18 cellular contexts compared by ENCODE assay signal in the genomic region with DNA sequence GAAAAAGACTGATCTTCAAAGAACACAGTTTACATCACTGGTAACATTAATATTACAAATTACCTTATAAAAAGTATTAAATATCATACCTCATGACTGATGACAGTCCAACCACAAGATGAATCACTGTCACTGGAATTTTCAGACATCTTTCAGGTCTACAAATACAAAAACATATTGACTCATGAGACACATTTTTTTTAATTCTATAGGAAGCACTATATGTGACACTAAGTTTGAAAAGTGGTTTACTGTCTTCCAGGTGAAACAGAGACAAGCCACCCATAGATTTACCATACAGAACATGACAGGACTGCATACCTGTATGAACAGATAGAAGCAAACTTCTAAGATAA. TPM values are rescaled to one million over a fixed set of nuclear protein-coding genes. Genes with fewer than 3 reads are reported as not detected.
DNase-seq lines count a peak whose midpoint lies in the region; ATAC-seq, FAIRE-seq and TF ChIP-seq lines count a peak whose summit lies in the region.
"Had no signal": no experiment of that assay in that cellular context is flagged by ENCODE, and none has a peak within 500 bp of the region (broad histone marks: within the 10 kb centered on the region; RNA-seq: fewer than 3 reads in every experiment).

No MANE protein-coding gene starts in this region.

- H3K4me1 ChIP-seq in CD4-positive, CD25-positive, alpha-beta regulatory T cell (ENCODE audit: control insufficient read depth, insufficient read depth, low read length, poor library complexity, severe bottlenecking), result no peaks in the 10 kb centered on the region
- H3K4me1 ChIP-seq in mesenchymal stem cell (ENCODE audit: control insufficient read depth, insufficient read depth, low read depth, low read length), result no peaks in the 10 kb centered on the region
- no peaks in the 10 kb centered on the region for H3K4me1 ChIP-seq in sigmoid colon
- H3K4me1 ChIP-seq: ascending aorta, BE2C had no signal

- TF ChIP-seq POLR2A in GM12891 (IDR thresholded peaks at IDR 0.05; ENCODE audit: low read depth, low read length), result no peak
- no peak for TF ChIP-seq POLR2A in sigmoid colon (IDR thresholded peaks at IDR 0.05)

- no peak overlapping the region for H3K23ac ChIP-seq in mesenchymal stem cell (ENCODE audit: low read length in 2 of 2)

- FAIRE-seq in HTR-8/SVneo (lab: Jason Lieb, UNC), result no peak
- no peak for FAIRE-seq in GM12891 (lab: Jason Lieb, UNC)
- FAIRE-seq: GM12878 had no signal

- H3K36me3 Mint-ChIP-seq in CD4-positive, CD25-positive, alpha-beta regulatory T cell, result peaks cover 25% of the 10 kb centered on the region

- H2AFZ ChIP-seq in mesenchymal stem cell (ENCODE audit: low read depth, low read length), result no peak overlapping the region

- H2BK12ac ChIP-seq in mesenchymal stem cell (ENCODE audit: low read length in 2 of 2), result no peak overlapping the region

- H3K27me3 Mint-ChIP-seq in CD4-positive, CD25-positive, alpha-beta regulatory T cell, result no peaks in the 10 kb centered on the region

- peaks cover 21% of the 10 kb centered on the region for H3K36me3 ChIP-seq in CD4-positive, CD25-positive, alpha-beta regulatory T cell (ENCODE audit: control insufficient read depth, insufficient read depth, low read length)
- peaks cover 2 to 30% of the 10 kb centered on the region in 2 experiments for H3K36me3 ChIP-seq in mesenchymal stem cell (ENCODE audit: control insufficient read depth in 1 of 2, insufficient read depth in 2 of 2, low read depth in 1 of 2, low read length in 2 of 2)
- peaks cover 0 to 37% (median 4%) of the 10 kb centered on the region in 4 donors for H3K36me3 ChIP-seq in sigmoid colon
- H3K36me3 ChIP-seq: BE2C had no signal

- H3K14ac ChIP-seq in mesenchymal stem cell (ENCODE audit: low read length in 2 of 2), result no peak overlapping the region

- no peak for TF ChIP-seq EP300 in sigmoid colon (IDR thresholded peaks at IDR 0.05)

- H3K9ac ChIP-seq in mesenchymal stem cell (ENCODE audit: low read length), result peak overlapping the region; percentile 57

- H3K4me1 Mint-ChIP-seq in CD4-positive, CD25-positive, alpha-beta regulatory T cell, result peaks cover 14 to 21% (median 18%) of the 10 kb centered on the region in 4 donors

- peaks cover 17% of the 10 kb centered on the region for H3K79me1 ChIP-seq in mesenchymal stem cell (replicated peaks; ENCODE audit: low read length, poor library complexity, severe bottlenecking)

- H4K8ac ChIP-seq in mesenchymal stem cell (ENCODE audit: low read length), result no peak overlapping the region

- peak overlapping the region; percentile 31 to 92 (median 37) for H3K27ac Mint-ChIP-seq in CD4-positive, CD25-positive, alpha-beta regulatory T cell

- no peak for TF ChIP-seq CTCF in astrocyte of the spinal cord (IDR thresholded peaks at IDR 0.05; ENCODE audit: low read depth, low read length)
- TF ChIP-seq CTCF in sigmoid colon (IDR thresholded peaks at IDR 0.05), result no peak

- no peak overlapping the region for H3K27ac ChIP-seq in CD4-positive, CD25-positive, alpha-beta regulatory T cell (ENCODE audit: insufficient read depth, low read length, poor library complexity, severe bottlenecking)
- H3K27ac ChIP-seq in mesenchymal stem cell (ENCODE audit: low read length, poor library complexity, severe bottlenecking) (no peak overlapping the region), sigmoid colon (no peak overlapping the region)
- H3K27ac ChIP-seq: ascending aorta had no signal

- no peaks in the 10 kb centered on the region for H3K9me3 Mint-ChIP-seq in CD4-positive, CD25-positive, alpha-beta regulatory T cell

- H3K4me3 ChIP-seq in CD4-positive, CD25-positive, alpha-beta regulatory T cell (ENCODE audit: low read depth, low read length), result no peak overlapping the region
- H3K4me3 ChIP-seq in astrocyte of the spinal cord (ENCODE audit: low read depth, low read length), result no peak overlapping the region
- no peak overlapping the region for H3K4me3 ChIP-seq in mesenchymal stem cell (ENCODE audit: insufficient read depth in 1 of 2, low read depth in 1 of 2, low read length in 2 of 2)
- no peak overlapping the region for H3K4me3 ChIP-seq in sigmoid colon
- H3K4me3 ChIP-seq: ascending aorta, GM12878 had no signal

- no peak overlapping the region for H2BK120ac ChIP-seq in mesenchymal stem cell (ENCODE audit: low read depth, low read length)

- no peak overlapping the region for H2AK5ac ChIP-seq in mesenchymal stem cell (ENCODE audit: low read length, severe bottlenecking)

- H3K4me3 Mint-ChIP-seq in CD4-positive, CD25-positive, alpha-beta regulatory T cell, result no peak overlapping the region

- in situ Hi-C loops in astrocyte of the spinal cord (cut with HindIII; ENCODE audit: low sequenced_read_pairs), result no loop called here

- no peak overlapping the region for H4K91ac ChIP-seq in mesenchymal stem cell (ENCODE audit: low read length)

- no peaks in the 10 kb centered on the region for H3K9me3 ChIP-seq in CD4-positive, CD25-positive, alpha-beta regulatory T cell (ENCODE audit: control insufficient read depth in 2 of 2, low read length in 2 of 2)
- H3K9me3 ChIP-seq in mesenchymal stem cell (ENCODE audit: control insufficient read depth, low read length), result no peaks in the 10 kb centered on the region
- H3K9me3 ChIP-seq in sigmoid colon, result no peaks in the 10 kb centered on the region
- H3K9me3 ChIP-seq: ascending aorta, BE2C had no signal

- ATAC-seq in CD4-positive, CD25-positive, alpha-beta regulatory T cell (ENCODE audit: low read depth in 2 of 2), result no peak
- ATAC-seq in HG03354 (IDR thresholded peaks at IDR 0.05; ENCODE audit: poor library complexity, severe bottlenecking, unreplicated experiment) (no peak), HG02870 (IDR thresholded peaks at IDR 0.05; ENCODE audit: unreplicated experiment) (no peak)
- ATAC-seq: GM12878 had no signal

- no peaks in the 10 kb centered on the region for H3K27me3 ChIP-seq in CD4-positive, CD25-positive, alpha-beta regulatory T cell (ENCODE audit: control insufficient read depth, insufficient read depth, low read length)
- no peaks in the 10 kb centered on the region for H3K27me3 ChIP-seq in mesenchymal stem cell (ENCODE audit: control insufficient read depth in 1 of 2, insufficient read depth in 1 of 2, low read length in 2 of 2)
- no peaks in the 10 kb centered on the region for H3K27me3 ChIP-seq in sigmoid colon
- H3K27me3 ChIP-seq: ascending aorta, BE2C had no signal

- H3K4me2 ChIP-seq in mesenchymal stem cell (ENCODE audit: low read length, poor library complexity, severe bottlenecking), result no peak overlapping the region

- DNase-seq in CD4-positive, CD25-positive, alpha-beta regulatory T cell, result no peak
- peak; percentile 36 for DNase-seq in HTR-8/SVneo (ENCODE audit: insufficient read length, low spot score)
- peak; percentile 48 for DNase-seq in astrocyte of the spinal cord (ENCODE audit: low read depth, low spot score)
- peak; percentile 8 for DNase-seq in mesenchymal stem cell
- DNase-seq in GM12891 (ENCODE audit: insufficient read length, low spot score), result no peak
- DNase-seq in sigmoid colon, result no peak
- DNase-seq: activated CD4-positive, alpha-beta T cell treated with anti-CD3 and anti-CD28 coated beads for 1 hour; BE2C; DMS79 treated with DMSO at 0.1 percent for 48 hours; foreskin melanocyte; islet precursor cell; NCI-H1436; NCI-H510A; stimulated activated CD4-positive, alpha-beta T cell treated with anti-CD3 and anti-CD28 coated beads, Interleukin-2, amount 100 ng/mL, for 24 hours had no signal

- H3K18ac ChIP-seq in mesenchymal stem cell (ENCODE audit: low read depth in 1 of 2, low read length in 2 of 2), result no peak overlapping the region

- H2BK5ac ChIP-seq in mesenchymal stem cell (ENCODE audit: low read depth, low read length, poor library complexity, severe bottlenecking), result no peak overlapping the region

- no peak overlapping the region for H2BK15ac ChIP-seq in mesenchymal stem cell (ENCODE audit: low read depth, poor library complexity, severe bottlenecking)

- intact Hi-C loops in sigmoid colon (cut with DNase I), result no loop called here

- no peak overlapping the region for H3K4ac ChIP-seq in mesenchymal stem cell (ENCODE audit: low read depth in 1 of 2, low read length in 2 of 2)

TF ChIP-seq in GM12891, 5 proteins besides CTCF, POLR2A, EP300 and RAD21:
- TF ChIP-seq PAX5 (IDR thresholded peaks at IDR 0.05; ENCODE audit: insufficient read depth, low read length, severe bottlenecking), result no peak
- no peak for TF ChIP-seq POU2F2 (IDR thresholded peaks at IDR 0.05; ENCODE audit: low read depth, low read length)
- TF ChIP-seq POLR2AphosphoS5 (IDR thresholded peaks at IDR 0.05; ENCODE audit: low read depth, low read length), result no peak
- TF ChIP-seq SPI1 (IDR thresholded peaks at IDR 0.05; ENCODE audit: low read depth, low read length), result no peak
- TF ChIP-seq TAF1 (IDR thresholded peaks at IDR 0.05; ENCODE audit: low read depth, low read length), result no peak

RNA-seq across cellular contexts. Expression of a gene that starts 18.9 kb away (rescaled TPM):
- total RNA-seq in CD4-positive, CD25-positive, alpha-beta regulatory T cell, result 28.7 TPM
- 10 to 100 TPM; 33.8 to 50.9 (median 39.3) TPM for polyA plus RNA-seq in CD4-positive, CD25-positive, alpha-beta regulatory T cell
- 131 TPM for polyA plus RNA-seq in mesenchymal stem cell (2013, experiment 1 of 2)
- 137 TPM for polyA plus RNA-seq in mesenchymal stem cell (2013, experiment 2 of 2)
- polyA plus RNA-seq in GM12891 (2012; ENCODE audit: low read depth, missing spikeins), result 2.8 TPM
- total RNA-seq in sigmoid colon, result 10 to 100 TPM; 49.0 to 58.7 (median 55.4) TPM
- polyA plus RNA-seq in sigmoid colon, result 10 to 100 TPM in 1 of 3 donors, 1 to 10 TPM in 2; 7.6 to 23.6 (median 8.4) TPM

RNA-seq across cellular contexts. Expression of a gene that starts 19.0 kb away (rescaled TPM):
- not detected for total RNA-seq in CD4-positive, CD25-positive, alpha-beta regulatory T cell
- polyA plus RNA-seq in CD4-positive, CD25-positive, alpha-beta regulatory T cell, result under 1 TPM in 2 of 4 donors, not detected in 2; 0.76 to 0.89 TPM
- 16.7 TPM for polyA plus RNA-seq in mesenchymal stem cell (2013, experiment 1 of 2)
- 15.2 TPM for polyA plus RNA-seq in mesenchymal stem cell (2013, experiment 2 of 2)
- polyA plus RNA-seq in GM12891 (2012; ENCODE audit: low read depth, missing spikeins), result 0.41 TPM
- 1 to 10 TPM in 3 of 4 donors, under 1 TPM in 1; 0.81 to 6.6 (median 5.3) TPM for total RNA-seq in sigmoid colon
- polyA plus RNA-seq in sigmoid colon, result 10 to 100 TPM in 2 of 3 donors, 1 to 10 TPM in 1; 4.3 to 24.0 (median 20.4) TPM
- total RNA-seq: ascending aorta had no signal

Comparison
In these comparisons a context has a peak if more than half of its experiments do, and no peak if none do; other contexts are left out.
1. DNase-seq: peak in HTR-8/SVneo (single experiment), astrocyte of the spinal cord (single experiment) and mesenchymal stem cell (single experiment); none in CD4-positive, CD25-positive, alpha-beta regulatory T cell (0 of 3), GM12891 (single experiment) and sigmoid colon (single experiment).